2 cellular contexts compared by ENCODE assay signal in genomic region chr1:224500802-224501201, GRCh38.
TF ChIP-seq lines count a peak whose summit lies in the region.

No MANE protein-coding gene starts in this region.

TF ChIP-seq in GM23338, 12 proteins besides CTCF, POLR2A, EP300 and RAD21:
- TF ChIP-seq ZNF462 (CRISPR knock-in tag; IDR thresholded peaks at IDR 0.05) (no peak), CREB1 (CRISPR knock-in tag; IDR thresholded peaks at IDR 0.05; ENCODE audit: low read depth) (no peak), ZNF114 (CRISPR knock-in tag; IDR thresholded peaks at IDR 0.05) (no peak), ZNF331 (CRISPR knock-in tag; IDR thresholded peaks at IDR 0.05; ENCODE audit: low read depth) (no peak)

TF ChIP-seq in H1, 55 proteins besides CTCF, POLR2A, EP300 and RAD21:
- TF ChIP-seq ATF2 (IDR thresholded peaks at IDR 0.05; ENCODE audit: low read length) (no peak), YY1 (IDR thresholded peaks at IDR 0.05; ENCODE audit: low read depth, low read length) (no peak), FOSL1 (IDR thresholded peaks at IDR 0.05; ENCODE audit: insufficient read depth, low read depth, low read length) (no peak), EZH2 (IDR thresholded peaks at IDR 0.05; ENCODE audit: low read depth, low read length, severe bottlenecking) (no peak), KDM5A (IDR thresholded peaks at IDR 0.05; ENCODE audit: low read length) (no peak), JUND (IDR thresholded peaks at IDR 0.05; ENCODE audit: low read length) (no peak), ASH2L (IDR thresholded peaks at IDR 0.05; ENCODE audit: low read length) (no peak), RNF2 (IDR thresholded peaks at IDR 0.05; ENCODE audit: borderline replicate concordance, low read depth, low read length, missing control alignments, poor library complexity, severe bottlenecking) (no peak), HDAC6 (IDR thresholded peaks at IDR 0.05; ENCODE audit: low read depth, low read length) (no peak), CBX5 (IDR thresholded peaks at IDR 0.05; ENCODE audit: low read depth, low read length) (no peak)
TF ChIP-seq in H1: peak in this region for 0.
